11 cellular contexts compared by ENCODE assay signal in genomic region chr12:1776139-1776975, GRCh38. TPM values are rescaled to one million over a fixed set of nuclear protein-coding genes. Genes with fewer than 3 reads are reported as not detected.
DNase-seq lines count a peak whose midpoint lies in the region; ATAC-seq and TF ChIP-seq lines count a peak whose summit lies in the region.
"Had no signal": no experiment of that assay in that cellular context is flagged by ENCODE, and none has a peak within 500 bp of the region (broad histone marks: within the 10 kb centered on the region; RNA-seq: fewer than 3 reads in every experiment).

No MANE protein-coding gene starts in this region.

- intact Hi-C loops in psoas muscle (cut with DNase I), result no loop called here
- intact Hi-C loops in posterior cingulate gyrus (cut with DNase I), result loop anchor here (10.0 kb wide), 1 partner anchor 82 kb away; the partner anchor contains the start of gene ADIPOR2

- no peaks in the 10 kb centered on the region for H3K27me3 ChIP-seq in GM23248 (replicated peaks; ENCODE audit: insufficient read depth)
- H3K27me3 ChIP-seq in psoas muscle (ENCODE audit: insufficient read depth in 3 of 3, low read length in 2 of 3), result no peaks in the 10 kb centered on the region
- H3K27me3 ChIP-seq: adrenal gland had no signal

- peak; percentile 61 to 73 (median 66) for ATAC-seq in psoas muscle

- no peak overlapping the region; the same call in 1 of the 2 replicates for H3K9ac ChIP-seq in GM23248

- H2AFZ ChIP-seq in GM23248, result no peak overlapping the region

- no peaks in the 10 kb centered on the region for H4K20me1 ChIP-seq in GM23248 (ENCODE audit: insufficient read depth)

- H3K27ac ChIP-seq in GM23248, result peak overlapping the region; percentile 39
- peak overlapping the region; percentile 32 for H3K27ac ChIP-seq in psoas muscle
- H3K27ac ChIP-seq: HL-60 had no signal

- TF ChIP-seq CTCF in psoas muscle (IDR thresholded peaks at IDR 0.05), result no peak

- no peaks in the 10 kb centered on the region for H3K9me2 ChIP-seq in GM23248 (ENCODE audit: insufficient read depth)

- H3K36me3 ChIP-seq in GM23248 (ENCODE audit: low read depth) (no peaks in the 10 kb centered on the region), psoas muscle (ENCODE audit: insufficient read depth in 1 of 2, low read depth in 1 of 2) (peaks cover 3 to 21% of the 10 kb centered on the region in 2 donors)

- H3K4me3 ChIP-seq in GM23248 (peak overlapping the region; percentile 42), psoas muscle (no peak overlapping the region)
- H3K4me3 ChIP-seq: adrenal gland had no signal

- H3K9me3 ChIP-seq in GM23248 (ENCODE audit: low read depth) (no peaks in the 10 kb centered on the region), psoas muscle (no peaks in the 10 kb centered on the region)
- H3K9me3 ChIP-seq: adrenal gland had no signal

- peaks cover 43% of the 10 kb centered on the region for H3F3A ChIP-seq in GM23248 (ENCODE audit: insufficient read depth)

- WGBS in GM23248 (ENCODE audit: low coverage in 1 of 2, low lambda C conversion rate in 2 of 2, missing lambda C conversion rate in 2 of 2), 2 experiments, result 25 to 29% methylated on average over 5 of the region's 5 CpGs
- WGBS in psoas muscle, 3 donors, result 46 to 64% (median 51%) methylated on average over 5 of the region's 5 CpGs

- in situ Hi-C loops in GM23248 (cut with MboI), result loop anchor here (25.0 kb wide), 1 partner anchor 639 kb away; no protein-coding TSS in a partner anchor

- peaks cover 5% of the 10 kb centered on the region; the same call in 1 of the 2 replicates for H3K79me2 ChIP-seq in GM23248 (ENCODE audit: insufficient read depth)

- H3K4me2 ChIP-seq in GM23248 (ENCODE audit: unreplicated experiment), result peak overlapping the region; percentile 74

- H3K4me1 ChIP-seq in GM23248 (ENCODE audit: insufficient read depth), result peaks cover 55% of the 10 kb centered on the region
- H3K4me1 ChIP-seq in psoas muscle, result peaks cover 46% of the 10 kb centered on the region

- DNase-seq in GM23248, result peak; percentile 96
- peak; percentile 77 for DNase-seq in NCI-H82 (lab: John Stamatoyannopoulos, UW)
- DNase-seq in epidermal melanocyte (ENCODE audit: insufficient read length, low spot score), result peak; percentile 62
- DNase-seq in psoas muscle, result no peak
- no peak for DNase-seq in LoVo (ENCODE audit: low spot score)
- DNase-seq in cortex of kidney (lab: John Stamatoyannopoulos, UW), result no peak
- DNase-seq in activated naive CD4-positive, alpha-beta T cell (lab: John Stamatoyannopoulos, UW), result no peak
- DNase-seq in posterior cingulate gyrus, result no peak

RNA-seq across cellular contexts. Expression of gene LRTM2, which starts 44.0 kb away (rescaled TPM):
- total RNA-seq in GM23248 (2014; rRNA removed; shearing (Covaris generic)), result not detected in 2 replicates
- polyA plus RNA-seq in GM23248 (2016; fragmentation: Nextera tagmentation; extraction: Ambion mirVana), result not detected in 2 replicates
- not detected for total RNA-seq in psoas muscle
- polyA plus RNA-seq in psoas muscle, result not detected
- total RNA-seq: adrenal gland; T-helper 1 cell treated with Interleukin-12 subunit alpha and Interleukin-12 subunit beta and Interleukin-4 antibody, amounts not matched to agents 30 ng/mL and 1 ng/mL, for 36 hours had no signal
- polyA plus RNA-seq: adrenal gland had no signal

Comparison
In these comparisons a context has a peak if more than half of its experiments do, and no peak if none do; other contexts are left out.
1. DNase-seq: peak in GM23248 (single experiment), NCI-H82 (single experiment) and epidermal melanocyte (single experiment); none in psoas muscle (0 of 2), LoVo (single experiment), cortex of kidney (single experiment), activated naive CD4-positive, alpha-beta T cell (0 of 4) and posterior cingulate gyrus (0 of 10).